Comparison of ENCODE assay signal across 10 cellular contexts in genomic region chr3:39166134-39166710, GRCh38. TPM values are rescaled to one million over a fixed set of nuclear protein-coding genes. Genes with fewer than 3 reads are reported as not detected.
DNase-seq lines count a peak whose midpoint lies in the region; ATAC-seq and TF ChIP-seq lines count a peak whose summit lies in the region.
"Had no signal": no experiment of that assay in that cellular context is flagged by ENCODE, and none has a peak within 500 bp of the region (broad histone marks: within the 10 kb centered on the region; RNA-seq: fewer than 3 reads in every experiment).

No MANE protein-coding gene starts in this region.

- H3K9me3 Mint-ChIP-seq in neural crest cell: no peaks in the 10 kb centered on the region

- TF ChIP-seq CTCF in PC-3 (conservative IDR thresholded peaks at IDR 0.05; ENCODE audit: low read depth, low read length): no peak
- no peak for TF ChIP-seq CTCF in neural crest cell (conservative IDR thresholded peaks at IDR 0.05)

- H3K36me3 ChIP-seq in PC-3 (ENCODE audit: low read depth, low read length): no peaks in the 10 kb centered on the region

- no peaks in the 10 kb centered on the region for H3K9me3 ChIP-seq in PC-3 (ENCODE audit: low read length)

- POLR2A ChIA-PET in PC-3 (lab: Charles Lee; ENCODE audit: unreplicated experiment): interaction anchor here (0.6 kb wide), 2 partner anchors 24 to 40 kb away, joined by 3 to 4 read pairs; no protein-coding TSS in a partner anchor

- H3K4me1 ChIP-seq in PC-3 (ENCODE audit: insufficient read depth, low read length): peaks cover 18% of the 10 kb centered on the region

- H3K27ac ChIP-seq in PC-3 (ENCODE audit: low read length): 0 out of 2 replicates have a peak overlapping the region, but pooled peaks have one; percentile 1

- peak overlapping the region; percentile 1 for H3K4me3 Mint-ChIP-seq in neural crest cell
- H3K4me3 Mint-ChIP-seq: activated CD8-positive, alpha-beta memory T cell treated with anti-CD3 and anti-CD28 coated beads, Interleukin-2, amount 10 ng/mL, durations not matched to agents 7 days and 5 days had no signal

- H3K79me2 ChIP-seq in PC-3 (ENCODE audit: low read length): no peaks in the 10 kb centered on the region

- no peak overlapping the region for H3K9ac ChIP-seq in PC-3 (ENCODE audit: low read length)

- H2AFZ ChIP-seq in PC-3 (ENCODE audit: low read length): 0 out of 2 replicates have a peak overlapping the region, but pooled peaks have one; percentile 0

- no TSS peak for BruUV-seq in PC-3 (replicated peaks; lab: Mats Ljungman, UMichigan)

- H3K4me1 Mint-ChIP-seq in neural crest cell: peaks cover 39% of the 10 kb centered on the region

- no peaks in the 10 kb centered on the region for H3K36me3 Mint-ChIP-seq in neural crest cell (ENCODE audit: low read depth)

- ATAC-seq in PC-3 (peak; percentile 90), esophagus mucosa (peak; percentile 87), GM19023 (IDR thresholded peaks at IDR 0.05; ENCODE audit: unreplicated experiment) (no peak), GM21390 (IDR thresholded peaks at IDR 0.05; ENCODE audit: unreplicated experiment) (no peak), GM21737 (IDR thresholded peaks at IDR 0.05; ENCODE audit: unreplicated experiment) (no peak)
- ATAC-seq: activated CD8-positive, alpha-beta memory T cell treated with anti-CD3 and anti-CD28 coated beads, Interleukin-2, amount 10 ng/mL, durations not matched to agents 7 days and 5 days had no signal

- CTCF ChIA-PET in PC-3 (lab: Charles Lee): interaction anchor here (0.7 kb wide), 1 partner anchor 122 kb away, joined by 3 read pairs; no protein-coding TSS in a partner anchor

- no peaks in the 10 kb centered on the region for H4K20me1 ChIP-seq in PC-3 (ENCODE audit: low read length)

- no peaks in the 10 kb centered on the region for H3K27me3 Mint-ChIP-seq in neural crest cell (ENCODE audit: low read depth)
- H3K27me3 Mint-ChIP-seq: activated CD8-positive, alpha-beta memory T cell treated with anti-CD3 and anti-CD28 coated beads, Interleukin-2, amount 10 ng/mL, durations not matched to agents 7 days and 5 days had no signal

- no peak overlapping the region for H3K4me3 ChIP-seq in PC-3 (ENCODE audit: low read length)

- H3F3A ChIP-seq in PC-3 (ENCODE audit: low read length, unreplicated experiment): peaks cover 4% of the 10 kb centered on the region

- H3K9me2 ChIP-seq in PC-3 (replicated peaks; ENCODE audit: low read length): no peaks in the 10 kb centered on the region

- peak; percentile 93 for DNase-seq in Daoy (ENCODE audit: low read depth)
- DNase-seq in PC-3: peak; percentile 82
- DNase-seq in neural crest cell (ENCODE audit: low read depth, low spot score): no peak
- no peak for DNase-seq in T-helper 9 cell
- DNase-seq: activated CD8-positive, alpha-beta memory T cell treated with anti-CD3 and anti-CD28 coated beads, Interleukin-2, amount 10 ng/mL, durations not matched to agents 7 days and 5 days; KG1 had no signal

- intact Hi-C loops in PC-3 (cut with micrococcal nuclease): no loop called here

- no peak overlapping the region for H3K27ac Mint-ChIP-seq in neural crest cell (ENCODE audit: unreplicated experiment)
- H3K27ac Mint-ChIP-seq: activated CD8-positive, alpha-beta memory T cell treated with anti-CD3 and anti-CD28 coated beads, Interleukin-2, amount 10 ng/mL, durations not matched to agents 7 days and 5 days had no signal

- no peaks in the 10 kb centered on the region for H3K27me3 ChIP-seq in PC-3 (ENCODE audit: low read length)

- no peak overlapping the region for H3K4me2 ChIP-seq in PC-3 (ENCODE audit: low read length)

RNA-seq across cellular contexts. Expression of gene CSRNP1, which starts 12.8 kb away (rescaled TPM):
- total RNA-seq in Daoy (2014; rRNA removed; shearing (Covaris generic)): 11.4 and 12.2 TPM in 2 replicates
- total RNA-seq in PC-3 (2014; rRNA removed) (72.3 and 86.9 TPM in 2 replicates), esophagus mucosa (15.4 TPM), neural crest cell (2.4 TPM in 2 replicates)

RNA-seq across cellular contexts. Expression of gene XIRP1, which starts 26.2 kb away (rescaled TPM):
- not detected in 2 replicates for total RNA-seq in Daoy (2014; rRNA removed; shearing (Covaris generic))
- not detected in 2 replicates for total RNA-seq in PC-3 (2014; rRNA removed)
- not detected for total RNA-seq in esophagus mucosa
- total RNA-seq in neural crest cell: not detected in 2 replicates

RNA-seq across cellular contexts. Expression of gene TTC21A, which starts 58.7 kb away (rescaled TPM):
- total RNA-seq in Daoy (2014; rRNA removed; shearing (Covaris generic)): 0.17 and 1.3 TPM in 2 replicates
- 1.2 TPM in 2 replicates for total RNA-seq in PC-3 (2014; rRNA removed)
- total RNA-seq in esophagus mucosa: 2.3 TPM
- 6.8 and 8.2 TPM in 2 replicates for total RNA-seq in neural crest cell

RNA-seq across cellular contexts. Expression of gene GORASP1, which starts 58.8 kb away (rescaled TPM):
- total RNA-seq in Daoy (2014; rRNA removed; shearing (Covaris generic)): 20.0 and 21.7 TPM in 2 replicates
- 47.4 and 58.9 TPM in 2 replicates for total RNA-seq in PC-3 (2014; rRNA removed)
- 23.5 TPM for total RNA-seq in esophagus mucosa
- total RNA-seq in neural crest cell: 54.0 TPM in 2 replicates

Comparison
In these comparisons a context has a peak if more than half of its experiments do, and no peak if none do; other contexts are left out.
1. DNase-seq: peak in Daoy (single experiment) and PC-3 (single experiment); none in neural crest cell (single experiment) and T-helper 9 cell (single experiment).
2. ATAC-seq: peak in PC-3 (single experiment) and esophagus mucosa (single experiment); none in GM19023 (single experiment), GM21390 (single experiment) and GM21737 (single experiment).